In genomic region chr20:62303327-62304226, GRCh38 we compare ENCODE assay signal across 8 cellular contexts. TPM values are rescaled to one million over a fixed set of nuclear protein-coding genes. Genes with fewer than 3 reads are reported as not detected.
A peak's percentile ranks its signal among the peaks of the same experiment; 100 is the strongest.
DNase-seq lines count a peak whose midpoint lies in the region; ATAC-seq and TF ChIP-seq lines count a peak whose summit lies in the region.

No MANE protein-coding gene starts in this region.

- H3K27ac ChIP-seq in cardiac muscle cell (peak overlapping the region; percentile 91), adipose tissue (ENCODE audit: low read depth, low read length) (peak overlapping the region; percentile 65)

- intact Hi-C loops in Right ventricle myocardium superior (cut with DNase I): loop anchor here (2.0 kb wide), 1 partner anchor 79 kb away; no protein-coding TSS in a partner anchor

- H3K27me3 ChIP-seq in cardiac muscle cell: no peaks in the 10 kb centered on the region

- 1 to 5% (median 4%) methylated on average over 59 to 67 of the region's 67 CpGs for WGBS in adipose tissue, 3 donors

- peaks cover 26% of the 10 kb centered on the region for H3K36me3 ChIP-seq in cardiac muscle cell

- no peaks in the 10 kb centered on the region for H3K9me3 ChIP-seq in cardiac muscle cell (ENCODE audit: low read depth)
- peaks cover 3% of the 10 kb centered on the region for H3K9me3 ChIP-seq in iPS-18c (ENCODE audit: control insufficient read depth, insufficient read depth, low read length)

- no peak for TF ChIP-seq CTCF in cardiac muscle cell (IDR thresholded peaks at IDR 0.05; ENCODE audit: low read depth, low read length)

- ATAC-seq in Right ventricle myocardium superior (ENCODE audit: poor library complexity): no peak

- DNase-seq in cardiac muscle cell (ENCODE audit: low read depth in 1 of 2, low spot score in 1 of 2) (peak in 1 of 2 donors; percentile 56), Right ventricle myocardium superior (no peak), GDM1 (lab: John Stamatoyannopoulos, UW) (no peak), NCI-H2196 (lab: John Stamatoyannopoulos, UW; ENCODE audit: unreplicated experiment) (no peak)
- no peak for DNase-seq in Jurkat, Clone E6-1 (ENCODE audit: low read depth, low spot score)
- DNase-seq in stimulated activated CD8-positive, alpha-beta memory T cell treated with anti-CD3 and anti-CD28 coated beads, Interleukin-4, amount 100 ng/mL, for 48 hours: peak; percentile 41

- peak overlapping the region; percentile 75 for H3K4me3 ChIP-seq in cardiac muscle cell
- H3K4me3 ChIP-seq in Jurkat, Clone E6-1 (ENCODE audit: low read length): peak overlapping the region; percentile 90
- peak overlapping the region; percentile 84 for H3K4me3 ChIP-seq in iPS-18c (ENCODE audit: insufficient read depth, low read depth, low read length)

- H3K4me1 ChIP-seq in cardiac muscle cell (ENCODE audit: low read depth): peaks cover 13% of the 10 kb centered on the region

RNA-seq across cellular contexts. Expression of gene ADRM1, which starts 0.8 kb away (rescaled TPM):
- total RNA-seq in cardiac muscle cell (128 and 201 TPM in 2 replicates), Right ventricle myocardium superior (68.5 TPM)
- polyA plus RNA-seq in cardiac muscle cell (105 and 160 TPM in 2 replicates), adipose tissue (100 to 1,000 TPM in 1 of 3 donors, 10 to 100 TPM in 2; 73.2 to 131 (median 81.4) TPM)
- 145 TPM for polyA plus RNA-seq in Jurkat, Clone E6-1 (2012; ENCODE audit: insufficient read depth, insufficient read length)
